Comparison of ENCODE assay signal across 22 cellular contexts in the genomic region with DNA sequence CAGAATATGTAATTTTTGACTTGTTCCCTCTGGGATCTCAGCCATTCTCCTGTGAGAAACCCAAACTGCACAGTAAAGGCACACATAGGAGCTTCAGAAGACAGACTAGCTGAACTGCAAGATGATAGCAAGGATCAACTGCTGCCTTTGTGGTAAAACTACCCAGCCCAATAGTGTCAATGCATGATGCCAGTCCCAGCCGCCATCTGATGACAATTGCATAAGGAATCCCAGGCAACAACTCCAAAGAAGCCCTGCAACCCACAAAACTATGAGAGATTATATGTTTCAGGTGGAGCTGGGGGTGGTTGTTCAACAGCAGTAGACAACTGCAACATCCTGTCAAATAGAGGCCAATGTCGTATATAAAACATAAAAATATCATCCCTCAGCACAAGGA.
DNase-seq lines count a peak whose midpoint lies in the region; ATAC-seq, FAIRE-seq and TF ChIP-seq lines count a peak whose summit lies in the region.
"Had no signal": no experiment of that assay in that cellular context is flagged by ENCODE, and none has a peak within 500 bp of the region (broad histone marks: within the 10 kb centered on the region; RNA-seq: fewer than 3 reads in every experiment).

No MANE protein-coding gene starts in this region.

- H3K4me1 ChIP-seq in DND-41 (ENCODE audit: insufficient read depth, low read length) (peaks cover 7% of the 10 kb centered on the region; the same call in 1 of the 2 replicates), OCI-LY3 (ENCODE audit: low read length) (no peaks in the 10 kb centered on the region)
- H3K4me1 ChIP-seq in CD8-positive, alpha-beta T cell (ENCODE audit: insufficient read depth, low read length) = no peaks in the 10 kb centered on the region
- H3K4me1 ChIP-seq: BLaER1 had no signal

- no peak overlapping the region for H3K4me2 ChIP-seq in DND-41 (ENCODE audit: insufficient read depth, low read length)
- no peak overlapping the region for H3K4me2 ChIP-seq in OCI-LY3 (ENCODE audit: low read length)
- H3K4me2 ChIP-seq: BLaER1 had no signal

- H2AFZ ChIP-seq in DND-41 (ENCODE audit: low read depth, low read length) = no peak overlapping the region
- peak overlapping the region; percentile 52; the same call in 1 of the 2 replicates for H2AFZ ChIP-seq in OCI-LY3 (ENCODE audit: low read depth, low read length)

- CTCF ChIA-PET in CD8-positive, alpha-beta T cell (lab: Charles Lee) = no interaction called here

- H4K20me1 ChIP-seq in DND-41 (ENCODE audit: insufficient read depth, low read length) (no peaks in the 10 kb centered on the region), OCI-LY3 (ENCODE audit: insufficient read depth, low read length) (no peaks in the 10 kb centered on the region)
- H4K20me1 ChIP-seq: BLaER1 had no signal

- POLR2A ChIA-PET in CD8-positive, alpha-beta T cell (lab: Charles Lee) = no interaction called here

- no peak for TF ChIP-seq CTCF in DND-41 (IDR thresholded peaks at IDR 0.05; ENCODE audit: borderline replicate concordance, extremely low read depth, low read length, poor library complexity, severe bottlenecking)
- TF ChIP-seq CTCF in OCI-LY3 (IDR thresholded peaks at IDR 0.05; ENCODE audit: low read depth, low read length) = no peak
- no peak for TF ChIP-seq CTCF in CD8-positive, alpha-beta T cell (IDR thresholded peaks at IDR 0.05)

- H3K9ac ChIP-seq in DND-41 (ENCODE audit: low read depth, low read length) (no peak overlapping the region), OCI-LY3 (ENCODE audit: low read length) (no peak overlapping the region)
- H3K9ac ChIP-seq: BLaER1 had no signal

- H3K36me3 ChIP-seq in DND-41 (ENCODE audit: insufficient read depth, low read length) = no peaks in the 10 kb centered on the region
- H3K36me3 ChIP-seq in OCI-LY3 (replicated peaks; ENCODE audit: low read depth, low read length) = no peaks in the 10 kb centered on the region
- no peaks in the 10 kb centered on the region for H3K36me3 ChIP-seq in CD8-positive, alpha-beta T cell (ENCODE audit: insufficient read depth, low read length)
- H3K36me3 ChIP-seq: BLaER1 had no signal

- H3K79me2 ChIP-seq in DND-41 (ENCODE audit: insufficient read depth, low read length) (no peaks in the 10 kb centered on the region), OCI-LY3 (ENCODE audit: low read length) (no peaks in the 10 kb centered on the region)

- peak; percentile 42; the same call in 2 of the 3 replicates for ATAC-seq in DND-41 (ENCODE audit: insufficient read depth, low read depth)
- ATAC-seq in CD8-positive, alpha-beta T cell = no peak

- no peaks in the 10 kb centered on the region for H3K36me3 Mint-ChIP-seq in CD8-positive, alpha-beta T cell
- H3K36me3 Mint-ChIP-seq: CD4-positive, CD25-positive, alpha-beta regulatory T cell; CD8-positive, alpha-beta memory T cell had no signal

- no peaks in the 10 kb centered on the region for H3K9me3 Mint-ChIP-seq in CD8-positive, alpha-beta T cell

- no peaks in the 10 kb centered on the region for H3K27me3 ChIP-seq in DND-41 (ENCODE audit: insufficient read depth, low read length, poor library complexity)
- H3K27me3 ChIP-seq in OCI-LY3 (ENCODE audit: low read depth, low read length) = no peaks in the 10 kb centered on the region
- H3K27me3 ChIP-seq in CD8-positive, alpha-beta T cell (ENCODE audit: insufficient read depth, low read length) = no peaks in the 10 kb centered on the region
- H3K27me3 ChIP-seq: BLaER1 had no signal

- no peak overlapping the region for H3K4me3 ChIP-seq in DND-41 (ENCODE audit: low read depth in 1 of 2, low read length in 2 of 2)
- no peak overlapping the region for H3K4me3 ChIP-seq in OCI-LY3 (ENCODE audit: low read length)
- H3K4me3 ChIP-seq in CD8-positive, alpha-beta T cell (ENCODE audit: low read depth, low read length) = no peak overlapping the region
- H3K4me3 ChIP-seq: BLaER1 had no signal

- no peak overlapping the region for H3K4me3 Mint-ChIP-seq in CD8-positive, alpha-beta T cell
- H3K4me3 Mint-ChIP-seq: B cell; CD4-positive, CD25-positive, alpha-beta regulatory T cell; CD8-positive, alpha-beta memory T cell had no signal

- H3K27ac ChIP-seq in DND-41 (ENCODE audit: low read length) = no peak overlapping the region
- no peak overlapping the region for H3K27ac ChIP-seq in OCI-LY3 (ENCODE audit: low read length)
- H3K27ac ChIP-seq in CD8-positive, alpha-beta T cell (ENCODE audit: low read depth, low read length) = no peak overlapping the region
- H3K27ac ChIP-seq: 22Rv1, BLaER1, C4-2B had no signal

- H3K9me3 ChIP-seq in DND-41 (ENCODE audit: insufficient read depth, low read length, severe bottlenecking) (no peaks in the 10 kb centered on the region), OCI-LY3 (ENCODE audit: insufficient read depth, low read length) (no peaks in the 10 kb centered on the region)
- H3K9me3 ChIP-seq in CD8-positive, alpha-beta T cell (ENCODE audit: low read length) = no peaks in the 10 kb centered on the region
- H3K9me3 ChIP-seq: BLaER1 had no signal

- intact Hi-C loops in CD8-positive, alpha-beta T cell (cut with DNase I, micrococcal nuclease) = no loop called here

- FAIRE-seq in urothelium cell line (lab: Jason Lieb, UNC) = peak; percentile 55
- FAIRE-seq: A204.1, D721Med, GM12892, GM19239 had no signal

- no peaks in the 10 kb centered on the region for H3K4me1 Mint-ChIP-seq in CD8-positive, alpha-beta T cell (ENCODE audit: low read depth)
- H3K4me1 Mint-ChIP-seq: B cell; CD4-positive, CD25-positive, alpha-beta regulatory T cell; CD8-positive, alpha-beta memory T cell had no signal

- H3K27me3 Mint-ChIP-seq in CD8-positive, alpha-beta T cell (ENCODE audit: low read depth) = no peaks in the 10 kb centered on the region
- H3K27me3 Mint-ChIP-seq: B cell; CD4-positive, CD25-positive, alpha-beta regulatory T cell; CD8-positive, alpha-beta memory T cell had no signal

- no peak for DNase-seq in DND-41
- DNase-seq in myocyte (ENCODE audit: low read depth) = peak; percentile 57
- no peak for DNase-seq in urothelium cell line (ENCODE audit: low spot score)
- DNase-seq in CD8-positive, alpha-beta T cell = no peak
- no peak for DNase-seq in NCI-H524 (lab: John Stamatoyannopoulos, UW)
- no peak for DNase-seq in cortex of kidney (lab: John Stamatoyannopoulos, UW)
- DNase-seq: CD4-positive, CD25-positive, alpha-beta regulatory T cell; CD8-positive, alpha-beta memory T cell; DMS 273 treated with DMSO at 0.1 percent for 48 hours; DMS79; GOT3; H7; HCEC 1CT had no signal

- no peak overlapping the region for H3K27ac Mint-ChIP-seq in CD8-positive, alpha-beta T cell
- H3K27ac Mint-ChIP-seq: B cell; CD4-positive, CD25-positive, alpha-beta regulatory T cell; CD8-positive, alpha-beta memory T cell had no signal
